22 cellular contexts compared by ENCODE assay signal in the genomic region with DNA sequence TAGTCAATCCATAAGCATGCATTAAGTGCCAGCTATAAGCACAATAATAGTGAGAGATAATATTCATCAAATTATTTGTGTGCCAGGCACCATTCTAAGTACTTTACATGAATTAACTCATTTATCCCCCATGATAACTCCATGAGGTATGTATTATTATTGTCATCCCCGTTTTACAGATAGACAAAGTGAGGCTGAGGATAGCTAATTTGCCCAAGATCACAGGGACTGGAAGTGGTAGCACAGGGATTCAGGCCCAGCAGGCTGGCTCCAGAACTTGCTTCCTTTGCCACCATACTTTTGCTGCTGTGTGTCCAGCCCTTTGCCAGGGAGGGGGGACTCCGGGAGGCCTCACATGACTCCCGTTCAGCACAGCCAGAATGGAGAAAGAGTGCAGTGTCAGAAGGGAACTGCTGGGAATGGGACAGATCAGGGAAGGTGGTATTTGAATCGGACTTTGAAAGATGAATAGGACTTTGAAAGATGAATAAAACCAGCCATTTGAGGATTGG.
DNase-seq lines count a peak whose midpoint lies in the region; ATAC-seq and TF ChIP-seq lines count a peak whose summit lies in the region.
"Had no signal": no experiment of that assay in that cellular context is flagged by ENCODE, and none has a peak within 500 bp of the region (broad histone marks: within the 10 kb centered on the region; RNA-seq: fewer than 3 reads in every experiment).

No MANE protein-coding gene starts in this region.

- H3K27me3 Mint-ChIP-seq in stimulated activated naive CD8-positive, alpha-beta T cell treated with anti-CD3 and anti-CD28 coated beads, Interleukin-15, Interleukin-2, amounts not matched to agents 100 ng/mL and 50 ng/mL, for 24 hours = no peaks in the 10 kb centered on the region

- peak overlapping the region; percentile 34 to 73 (median 37) for H3K27ac ChIP-seq in thyroid gland

- intact Hi-C loops in thyroid gland (cut with DNase I) = no loop called here
- intact Hi-C loops in left ventricle myocardium superior (cut with micrococcal nuclease) = no loop called here

- no peak for TF ChIP-seq POLR2A in thyroid gland (IDR thresholded peaks at IDR 0.05)

- H3K27ac Mint-ChIP-seq in stimulated activated naive CD8-positive, alpha-beta T cell treated with anti-CD3 and anti-CD28 coated beads, Interleukin-15, Interleukin-2, amounts not matched to agents 100 ng/mL and 50 ng/mL, for 24 hours = peak overlapping the region; percentile 43
- H3K27ac Mint-ChIP-seq: CD8-positive, alpha-beta memory T cell; HFFc6 had no signal

- H3K9me3 ChIP-seq in thyroid gland = no peaks in the 10 kb centered on the region
- H3K9me3 ChIP-seq: BE2C had no signal

- H3K4me3 Mint-ChIP-seq in stimulated activated naive CD8-positive, alpha-beta T cell treated with anti-CD3 and anti-CD28 coated beads, Interleukin-15, Interleukin-2, amounts not matched to agents 100 ng/mL and 50 ng/mL, for 24 hours = no peak overlapping the region
- H3K4me3 Mint-ChIP-seq: CD4-positive, CD25-positive, alpha-beta regulatory T cell; CD8-positive, alpha-beta memory T cell; HFFc6 had no signal

- H3K27me3 ChIP-seq in thyroid gland = no peaks in the 10 kb centered on the region
- H3K27me3 ChIP-seq: BE2C had no signal

- H3K36me3 Mint-ChIP-seq in stimulated activated naive CD8-positive, alpha-beta T cell treated with anti-CD3 and anti-CD28 coated beads, Interleukin-15, Interleukin-2, amounts not matched to agents 100 ng/mL and 50 ng/mL, for 24 hours (ENCODE audit: low read depth) = no peaks in the 10 kb centered on the region
- H3K36me3 Mint-ChIP-seq: CD4-positive, CD25-positive, alpha-beta regulatory T cell had no signal

- 79 to 81% methylated on average over 4 of the region's 4 CpGs for WGBS in thyroid gland, 2 donors

- no peak for DNase-seq in stimulated activated naive CD8-positive, alpha-beta T cell treated with anti-CD3 and anti-CD28 coated beads, Interleukin-15, Interleukin-2, amounts not matched to agents 100 U/mL and 50 U/mL, for 24 hours
- peak; percentile 30 for DNase-seq in ecto neural progenitor cell (ENCODE audit: low spot score)
- DNase-seq in thyroid gland = no peak
- no peak for DNase-seq in left ventricle myocardium superior
- DNase-seq in germinal center (ENCODE audit: low spot score) = no peak
- DNase-seq: ACHN; BE2C; C1 segment of cervical spinal cord; CD4-positive, CD25-positive, alpha-beta regulatory T cell; CD8-positive, alpha-beta memory T cell; COR-L47; DMS 273 treated with DMSO at 0.1 percent for 48 hours; DMS53; DND-41; EL; GOT3; H7; HFFc6 had no signal

- no peaks in the 10 kb centered on the region for H3K36me3 ChIP-seq in thyroid gland
- H3K36me3 ChIP-seq: BE2C had no signal

- TF ChIP-seq CTCF in thyroid gland (IDR thresholded peaks at IDR 0.05) = no peak

- no peaks in the 10 kb centered on the region for H3K9me3 Mint-ChIP-seq in stimulated activated naive CD8-positive, alpha-beta T cell treated with anti-CD3 and anti-CD28 coated beads, Interleukin-15, Interleukin-2, amounts not matched to agents 100 ng/mL and 50 ng/mL, for 24 hours
- H3K9me3 Mint-ChIP-seq: CD8-positive, alpha-beta memory T cell had no signal

- no peaks in the 10 kb centered on the region for H3K4me1 Mint-ChIP-seq in stimulated activated naive CD8-positive, alpha-beta T cell treated with anti-CD3 and anti-CD28 coated beads, Interleukin-15, Interleukin-2, amounts not matched to agents 100 ng/mL and 50 ng/mL, for 24 hours (ENCODE audit: low read depth)
- H3K4me1 Mint-ChIP-seq: CD8-positive, alpha-beta memory T cell had no signal

- H3K4me3 ChIP-seq in thyroid gland (replicated peaks in 1 of 3) = no peak overlapping the region
- H3K4me3 ChIP-seq: GM12878 had no signal

- no peak for ATAC-seq in stimulated activated naive CD8-positive, alpha-beta T cell treated with anti-CD3 and anti-CD28 coated beads, Interleukin-15, Interleukin-2, amounts not matched to agents 100 U/mL and 50 U/mL, for 24 hours
- ATAC-seq in left ventricle myocardium superior = no peak
- ATAC-seq in HG03039 (IDR thresholded peaks at IDR 0.05; ENCODE audit: unreplicated experiment) = no peak
- ATAC-seq: GM12878, HCT116 had no signal

- peaks cover 16 to 26% of the 10 kb centered on the region in 2 donors for H3K4me1 ChIP-seq in thyroid gland
